In genomic region chr18:12606592-12607315, GRCh38 we compare ENCODE assay signal across 8 cellular contexts. TPM values are rescaled to one million over a fixed set of nuclear protein-coding genes. Genes with fewer than 3 reads are reported as not detected.
DNase-seq lines count a peak whose midpoint lies in the region; ATAC-seq and TF ChIP-seq lines count a peak whose summit lies in the region.

No MANE protein-coding gene starts in this region.

- DNase-seq in H9 (no peak), SIG-M5 (lab: John Stamatoyannopoulos, UW) (peak; percentile 42), fibroblast of pulmonary artery (ENCODE audit: low read depth) (peak; percentile 64), gastrocnemius medialis (no peak), GM19238 (ENCODE audit: insufficient read length, low spot score) (no peak), T1000 (lab: John Stamatoyannopoulos, UW) (no peak)
- DNase-seq in stimulated activated CD4-positive, alpha-beta T cell treated with anti-CD3 and anti-CD28 coated beads, Interleukin-2, amount 100 ng/mL, for 24 hours = no peak

- H3K23me2 ChIP-seq in H9 (ENCODE audit: insufficient read length, low read depth, low read length, poor library complexity, severe bottlenecking) = no peaks in the 10 kb centered on the region

- no peak overlapping the region for H3K23ac ChIP-seq in H9 (ENCODE audit: insufficient read length, low read depth, low read length)

- H3K4me3 ChIP-seq in fibroblast of pulmonary artery (replicated peaks; ENCODE audit: low read depth, low read length) (no peak overlapping the region), gastrocnemius medialis (no peak overlapping the region)

- no peak for TF ChIP-seq CTCF in H9 (conservative IDR thresholded peaks at IDR 0.05)
- TF ChIP-seq CTCF in fibroblast of pulmonary artery (IDR thresholded peaks at IDR 0.05; ENCODE audit: low read length, missing control alignments) = no peak
- TF ChIP-seq CTCF in gastrocnemius medialis (IDR thresholded peaks at IDR 0.05 in 4 of 5, conservative IDR thresholded peaks at IDR 0.05 in 1 of 5) = no peak

- H3K18ac ChIP-seq in H9 (ENCODE audit: insufficient read length, low read depth, low read length) = no peak overlapping the region

- no peaks in the 10 kb centered on the region for H3K9me3 ChIP-seq in H9 (ENCODE audit: control insufficient read depth, low read depth, low read length)
- no peaks in the 10 kb centered on the region for H3K9me3 ChIP-seq in gastrocnemius medialis

- no peak overlapping the region for H2BK12ac ChIP-seq in H9 (ENCODE audit: insufficient read length, low read depth, low read length)

- H3K27me3 ChIP-seq in H9 (ENCODE audit: insufficient read depth, low read length) (no peaks in the 10 kb centered on the region), gastrocnemius medialis (no peaks in the 10 kb centered on the region)

- H3K4me3 Mint-ChIP-seq in H9 = no peak overlapping the region

- no peak overlapping the region for H3K4ac ChIP-seq in H9 (ENCODE audit: low read depth, low read length)

- H3K14ac ChIP-seq in H9 (ENCODE audit: insufficient read depth, low read length) = no peak overlapping the region

- no peaks in the 10 kb centered on the region for H3K36me3 ChIP-seq in gastrocnemius medialis

- H4K91ac ChIP-seq in H9 (ENCODE audit: insufficient read length, low read depth, low read length) = no peak overlapping the region

- H3K9me3 Mint-ChIP-seq in H9 = no peaks in the 10 kb centered on the region

- peaks cover 39 to 42% of the 10 kb centered on the region in 2 experiments for H3K4me1 Mint-ChIP-seq in H9

- H3T11ph ChIP-seq in H9 (ENCODE audit: low read length) = no peak overlapping the region

- H4K20me1 ChIP-seq in H9 (ENCODE audit: control insufficient read depth, insufficient read depth, insufficient read length) = no peaks in the 10 kb centered on the region

- no peak overlapping the region for H2BK15ac ChIP-seq in H9 (ENCODE audit: low read depth, low read length)

- H3K27me3 Mint-ChIP-seq in H9 (ENCODE audit: low read depth) = no peaks in the 10 kb centered on the region

- no CpG with 5 or more reads among the region's 10 CpGs for WGBS in H9 (ENCODE audit: extremely low coverage, insufficient read length, low lambda C conversion rate)

- H2BK120ac ChIP-seq in H9 (ENCODE audit: low read depth, low read length, poor library complexity, severe bottlenecking) = no peak overlapping the region

- H4K5ac ChIP-seq in H9 (ENCODE audit: insufficient read length, low read depth, low read length) = no peak overlapping the region

- H3K9ac ChIP-seq in H9 (ENCODE audit: extremely low read depth, insufficient read length, low read length) = no peak overlapping the region

- ATAC-seq in gastrocnemius medialis (peak; percentile 49 to 63), GM21381 (IDR thresholded peaks at IDR 0.05; ENCODE audit: unreplicated experiment) (no peak)

- H2BK20ac ChIP-seq in H9 (ENCODE audit: low read depth, low read length, poor library complexity, severe bottlenecking) = no peak overlapping the region

- no peak overlapping the region for H4K8ac ChIP-seq in H9 (replicated peaks; ENCODE audit: insufficient read length, low read depth, low read length)

- in situ Hi-C loops in gastrocnemius medialis (cut with MboI; ENCODE audit: low sequenced_read_pairs in 4 of 4) = no loop called here

- intact Hi-C loops in gastrocnemius medialis (cut with DNase I; ENCODE audit: low total_unique reads) = no loop called here

- no peaks in the 10 kb centered on the region for H3K36me3 Mint-ChIP-seq in H9 (ENCODE audit: insufficient read depth in 1 of 3, low read depth in 3 of 3)

- no peak overlapping the region for H2AK5ac ChIP-seq in H9 (ENCODE audit: insufficient read length, low read length)

- no peaks in the 10 kb centered on the region for H3K79me2 ChIP-seq in H9 (ENCODE audit: insufficient read depth, low read length)

- no peak overlapping the region for H3K4me2 ChIP-seq in H9 (ENCODE audit: insufficient read depth, insufficient read length, low read length)

- peaks cover 2% of the 10 kb centered on the region; the same call in 1 of the 2 replicates for H3K4me1 ChIP-seq in H9 (ENCODE audit: insufficient read depth, low read length)
- peaks cover 0 to 12% of the 10 kb centered on the region in 2 donors for H3K4me1 ChIP-seq in gastrocnemius medialis

- peak overlapping the region in 2 of 3 experiments; percentile 55 to 81; a peak in 3 of 7 replicates for H3K27ac Mint-ChIP-seq in H9

- H3K56ac ChIP-seq in H9 (ENCODE audit: insufficient read length, low read depth, low read length) = no peak overlapping the region

- H3K27ac ChIP-seq in H9 (ENCODE audit: insufficient read length, low read depth, low read length) (no peak overlapping the region), gastrocnemius medialis (peak overlapping the region in 3 of 4 donors; percentile 1 to 47 (median 27))

- no peaks in the 10 kb centered on the region for H3K79me1 ChIP-seq in H9 (ENCODE audit: insufficient read depth, low read depth, low read length, poor library complexity, severe bottlenecking)

- no peak for TF ChIP-seq POLR2A in gastrocnemius medialis (IDR thresholded peaks at IDR 0.05)

- H2BK5ac ChIP-seq in H9 (ENCODE audit: insufficient read length, low read length) = no peak overlapping the region

- H2AFZ ChIP-seq in H9 (ENCODE audit: low read length) = no peak overlapping the region

RNA-seq across cellular contexts. Expression of gene SPIRE1, which starts 51.2 kb away (rescaled TPM):
- total RNA-seq in H9 (2021) (13.6 and 16.6 TPM in 2 replicates), gastrocnemius medialis (10 to 100 TPM; 48.3 to 82.7 (median 55.1) TPM)

Comparison
In these comparisons a context has a peak if more than half of its experiments do, and no peak if none do; other contexts are left out.
1. DNase-seq: peak in SIG-M5 (single experiment) and fibroblast of pulmonary artery (single experiment); none in H9 (single experiment), gastrocnemius medialis (0 of 2), GM19238 (single experiment), stimulated activated CD4-positive, alpha-beta T cell treated with anti-CD3 and anti-CD28 coated beads, Interleukin-2, amount 100 ng/mL, for 24 hours (0 of 2) and T1000 (single experiment).